ENCODE assay signal across 27 cellular contexts in the genomic region with DNA sequence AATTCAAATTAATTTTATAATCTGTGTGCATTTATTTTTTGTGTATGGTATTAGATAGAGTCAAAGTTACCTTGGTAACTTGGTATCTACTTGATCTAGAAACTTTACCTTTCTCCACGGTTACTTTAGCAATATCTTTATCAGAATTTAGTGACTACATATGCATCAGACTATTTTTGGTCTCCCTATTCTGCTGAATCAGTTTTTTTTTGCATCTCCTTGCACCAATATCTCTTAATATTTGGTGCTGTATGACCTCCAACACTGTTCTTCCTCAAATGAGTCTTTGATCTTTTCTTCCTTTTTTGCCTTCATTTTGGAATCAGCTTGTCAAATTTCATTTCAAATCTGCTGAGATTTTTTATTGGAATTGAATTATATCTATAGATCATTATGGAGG.
"Had no signal": no experiment of that assay in that cellular context is flagged by ENCODE, and none has a peak within 500 bp of the region (broad histone marks: within the 10 kb centered on the region; RNA-seq: fewer than 3 reads in every experiment).

No MANE protein-coding gene starts in this region.

- H3K4me3 ChIP-seq: stomach, suprapubic skin, testis, thoracic aorta, thyroid gland, tibial artery, tibial nerve, transverse colon, upper lobe of left lung, upper lobe of right lung, uterus, vagina had no signal

- H3K36me3 ChIP-seq: stomach, suprapubic skin, thoracic aorta, thyroid gland, tibial artery, tibial nerve, transverse colon, upper lobe of left lung, upper lobe of right lung, uterus, vagina had no signal

- DNase-seq: stimulated activated CD4-positive, alpha-beta T cell treated with anti-CD3 and anti-CD28 coated beads, Interleukin-2, amount 100 ng/mL, for 48 hours; stimulated activated CD4-positive, alpha-beta T cell treated with anti-CD3 and anti-CD28 coated beads, Interleukin-4, amount 100 ng/mL, for 1 hour; stimulated activated CD4-positive, alpha-beta T cell treated with anti-CD3 and anti-CD28 coated beads, Interleukin-4, amount 100 ng/mL, for 24 hours; stimulated activated CD4-positive, alpha-beta T cell treated with anti-CD3 and anti-CD28 coated beads, Interleukin-4, amount 100 ng/mL, for 4 hours; stimulated activated CD8-positive, alpha-beta memory T cell treated with anti-CD3 and anti-CD28 coated beads, Interleukin-4, amount 100 ng/mL, for 48 hours; stimulated activated naive B cell treated with anti-CD40 and anti-IgM and Interleukin-4, amounts not matched to agents 10 μg/mL and 1 μg/mL and 100 μg/mL, for 72 hours; stimulated activated naive CD4-positive, alpha-beta T cell; stimulated activated naive CD4-positive, alpha-beta T cell treated with Interleukin-2 at 50 U/mL for 16 hours; stimulated activated naive CD8-positive, alpha-beta T cell treated with anti-CD3 and anti-CD28 coated beads, Interleukin-15, amount 100 ng/mL, for 72 hours; stimulated activated naive CD8-positive, alpha-beta T cell treated with anti-CD3 and anti-CD28 coated beads, Interleukin-15, Interleukin-2, amounts not matched to agents 100 U/mL and 50 U/mL, for 24 hours; stomach; substantia nigra; testis; thyroid gland; tibial artery; transverse colon; trophoblast cell; upper lobe of left lung; upper lobe of right lung; uterus had no signal

- ATAC-seq: stimulated activated effector memory CD8-positive, alpha-beta T cell treated with anti-CD3 and anti-CD28 coated beads, Interleukin-12 subunit alpha, Interleukin-12 subunit beta, amount 100 ng/mL, for 72 hours; stimulated activated memory B cell treated with anti-CD40 and anti-IgM and Interleukin-4, amounts not matched to agents 10 μg/mL and 1 μg/mL and 100 μg/mL, for 72 hours; stimulated activated naive B cell treated with anti-CD40 and anti-IgM and Interleukin-4, amounts not matched to agents 10 μg/mL and 1 μg/mL and 100 μg/mL, for 72 hours; stimulated activated naive CD8-positive, alpha-beta T cell treated with anti-CD3 and anti-CD28 coated beads, Interleukin-15, amount 100 ng/mL, for 72 hours; stimulated activated naive CD8-positive, alpha-beta T cell treated with anti-CD3 and anti-CD28 coated beads, Interleukin-15, Interleukin-2, amounts not matched to agents 100 U/mL and 50 U/mL, for 24 hours; upper lobe of right lung had no signal

- H3K4me1 ChIP-seq: stomach, suprapubic skin, testis, thyroid gland, tibial artery, tibial nerve, transverse colon, upper lobe of left lung, upper lobe of right lung, uterus, vagina had no signal

- H3K9me3 ChIP-seq: suprapubic skin, testis, thoracic aorta, thyroid gland, tibial artery, transverse colon, upper lobe of left lung, upper lobe of right lung, uterus, vagina had no signal

- H3K27ac ChIP-seq: stomach, suprapubic skin, testis, thoracic aorta, thyroid gland, tibial artery, tibial nerve, transverse colon, upper lobe of left lung, upper lobe of right lung, uterus, vagina had no signal

- FAIRE-seq: urothelium cell line had no signal

- H3K27me3 ChIP-seq: stomach, suprapubic skin, testis, thyroid gland, tibial artery, tibial nerve, transverse colon, upper lobe of left lung, upper lobe of right lung, uterus, vagina had no signal
